10 cellular contexts compared by ENCODE assay signal in the genomic region with DNA sequence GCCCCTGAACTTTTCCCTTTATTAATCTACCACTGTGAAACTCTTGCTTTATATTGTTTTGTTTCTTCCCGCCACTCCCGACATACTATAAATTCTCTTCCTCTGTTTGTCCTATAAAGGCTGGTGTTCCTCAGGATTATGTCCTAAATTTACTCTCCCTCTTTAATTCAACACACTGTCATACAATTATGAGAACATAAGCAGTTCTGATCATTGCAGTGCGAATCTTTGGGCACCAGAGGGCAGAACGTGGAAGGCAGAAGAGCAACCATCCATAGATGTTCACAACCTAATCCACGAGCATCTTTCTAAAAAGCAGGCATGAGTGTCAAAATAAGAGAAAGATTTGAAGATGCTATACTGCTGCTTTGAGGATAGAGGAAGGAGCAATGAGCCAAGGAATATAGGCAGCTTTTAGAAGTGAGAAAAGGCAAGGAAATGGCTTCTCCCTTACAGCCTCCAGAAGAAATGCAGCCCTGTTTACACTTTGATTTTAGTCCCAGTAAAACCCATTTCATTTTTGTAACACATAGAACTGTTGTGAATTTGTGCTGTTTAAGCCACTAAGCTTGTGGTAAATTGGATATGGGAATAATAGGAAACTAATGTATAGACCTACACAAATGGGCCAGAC.
A peak's percentile ranks its signal among the peaks of the same experiment; 100 is the strongest.
DNase-seq lines count a peak whose midpoint lies in the region; ATAC-seq and TF ChIP-seq lines count a peak whose summit lies in the region.
"Had no signal": no experiment of that assay in that cellular context is flagged by ENCODE, and none has a peak within 500 bp of the region (broad histone marks: within the 10 kb centered on the region; RNA-seq: fewer than 3 reads in every experiment).

No MANE protein-coding gene starts in this region.

- ATAC-seq in DND-41 (ENCODE audit: insufficient read depth, low read depth) = peak; percentile 78
- ATAC-seq in GM21737 (IDR thresholded peaks at IDR 0.05; ENCODE audit: unreplicated experiment) = peak; percentile 74

- H3K79me2 ChIP-seq in DND-41 (ENCODE audit: insufficient read depth, low read length) (no peaks in the 10 kb centered on the region), Loucy (ENCODE audit: insufficient read depth, low read length) (no peaks in the 10 kb centered on the region)

- H3K9me3 ChIP-seq in DND-41 (ENCODE audit: insufficient read depth, low read length, severe bottlenecking) = no peaks in the 10 kb centered on the region
- no peaks in the 10 kb centered on the region for H3K9me3 ChIP-seq in Loucy (ENCODE audit: insufficient read depth, low read depth, low read length)

- no peak overlapping the region for H3K4me3 Mint-ChIP-seq in activated naive CD8-positive, alpha-beta T cell treated with anti-CD3 and anti-CD28 coated beads for 36 hours
- no peak overlapping the region for H3K4me3 Mint-ChIP-seq in T-helper 2 cell treated with Interferon-gamma antibody and Interleukin-4, amounts not matched to agents 5 μg/mL and 100 μg/mL, for 36 hours
- H3K4me3 Mint-ChIP-seq: memory B cell had no signal

- no peaks in the 10 kb centered on the region for H3K4me1 Mint-ChIP-seq in activated naive CD8-positive, alpha-beta T cell treated with anti-CD3 and anti-CD28 coated beads for 36 hours
- peaks cover 4% of the 10 kb centered on the region for H3K4me1 Mint-ChIP-seq in T-helper 2 cell treated with Interferon-gamma antibody and Interleukin-4, amounts not matched to agents 5 μg/mL and 100 μg/mL, for 36 hours (ENCODE audit: low read depth)
- H3K4me1 Mint-ChIP-seq: memory B cell had no signal

- H3K4me2 ChIP-seq in DND-41 (ENCODE audit: insufficient read depth, low read length) = no peak overlapping the region
- no peak overlapping the region for H3K4me2 ChIP-seq in Loucy (ENCODE audit: low read depth, low read length, poor library complexity, severe bottlenecking)

- in situ Hi-C loops in ACHN (cut with HindIII; ENCODE audit: low pct_ligation_motif_present, low pct_unique_long_range_greater_than_20kb, low sequenced_read_pairs) = no loop called here

- H3K9ac ChIP-seq in DND-41 (ENCODE audit: low read depth, low read length) (no peak overlapping the region), Loucy (ENCODE audit: low read depth, low read length, poor library complexity, severe bottlenecking) (no peak overlapping the region)

- peaks cover 10% of the 10 kb centered on the region for H3K36me3 Mint-ChIP-seq in activated naive CD8-positive, alpha-beta T cell treated with anti-CD3 and anti-CD28 coated beads for 36 hours
- H3K36me3 Mint-ChIP-seq in T-helper 2 cell treated with Interferon-gamma antibody and Interleukin-4, amounts not matched to agents 5 μg/mL and 100 μg/mL, for 36 hours (ENCODE audit: low read depth) = no peaks in the 10 kb centered on the region

- H3K9me2 ChIP-seq in Loucy (replicated peaks; ENCODE audit: low read depth, low read length) = no peaks in the 10 kb centered on the region

- no peaks in the 10 kb centered on the region for H4K20me1 ChIP-seq in DND-41 (ENCODE audit: insufficient read depth, low read length)
- H4K20me1 ChIP-seq in Loucy (ENCODE audit: insufficient read depth, low read length, poor library complexity, severe bottlenecking) = no peaks in the 10 kb centered on the region

- no peak overlapping the region for H2AFZ ChIP-seq in DND-41 (ENCODE audit: low read depth, low read length)
- no peak overlapping the region for H2AFZ ChIP-seq in Loucy (ENCODE audit: low read length)

- no peaks in the 10 kb centered on the region for H3K27me3 Mint-ChIP-seq in activated naive CD8-positive, alpha-beta T cell treated with anti-CD3 and anti-CD28 coated beads for 36 hours
- no peaks in the 10 kb centered on the region for H3K27me3 Mint-ChIP-seq in T-helper 2 cell treated with Interferon-gamma antibody and Interleukin-4, amounts not matched to agents 5 μg/mL and 100 μg/mL, for 36 hours (ENCODE audit: low read depth)
- H3K27me3 Mint-ChIP-seq: memory B cell had no signal

- DNase-seq in ACHN (peak; percentile 45), DND-41 (peak; percentile 49), iris pigment epithelial cell (ENCODE audit: low read depth) (peak; percentile 53), superior temporal gyrus (ENCODE audit: extremely low spot score) (peak; percentile 32)
- peak; percentile 3 for DNase-seq in activated naive CD8-positive, alpha-beta T cell treated with anti-CD3 and anti-CD28 coated beads for 36 hours
- DNase-seq in T-helper 2 cell treated with Interferon-gamma antibody and Interleukin-4, amounts not matched to agents 5 μg/mL and 100 μg/mL, for 36 hours (ENCODE audit: low spot score) = no peak

- no peak overlapping the region for H3K27ac Mint-ChIP-seq in activated naive CD8-positive, alpha-beta T cell treated with anti-CD3 and anti-CD28 coated beads for 36 hours
- no peak overlapping the region for H3K27ac Mint-ChIP-seq in T-helper 2 cell treated with Interferon-gamma antibody and Interleukin-4, amounts not matched to agents 5 μg/mL and 100 μg/mL, for 36 hours
- H3K27ac Mint-ChIP-seq: memory B cell had no signal

- no peak overlapping the region for H3K27ac ChIP-seq in DND-41 (ENCODE audit: low read length)
- H3K27ac ChIP-seq: SK-N-MC had no signal

- H3K4me1 ChIP-seq in DND-41 (ENCODE audit: insufficient read depth, low read length) = no peaks in the 10 kb centered on the region
- H3K4me1 ChIP-seq in Loucy (ENCODE audit: insufficient read depth, low read length, poor library complexity, severe bottlenecking) = peaks cover 21% of the 10 kb centered on the region

- H3K4me3 ChIP-seq in DND-41 (ENCODE audit: low read depth in 1 of 2, low read length in 2 of 2) (no peak overlapping the region), Loucy (ENCODE audit: low read length, poor library complexity, severe bottlenecking) (no peak overlapping the region)
- H3K4me3 ChIP-seq: SK-N-MC had no signal

- peak; percentile 74 for TF ChIP-seq CTCF in DND-41 (IDR thresholded peaks at IDR 0.05; ENCODE audit: borderline replicate concordance, extremely low read depth, low read length, poor library complexity, severe bottlenecking)
- peak; percentile 96 for TF ChIP-seq CTCF in Loucy (conservative IDR thresholded peaks at IDR 0.05; ENCODE audit: low read length)

- no peaks in the 10 kb centered on the region for H3K9me3 Mint-ChIP-seq in activated naive CD8-positive, alpha-beta T cell treated with anti-CD3 and anti-CD28 coated beads for 36 hours
- H3K9me3 Mint-ChIP-seq in T-helper 2 cell treated with Interferon-gamma antibody and Interleukin-4, amounts not matched to agents 5 μg/mL and 100 μg/mL, for 36 hours = no peaks in the 10 kb centered on the region
- H3K9me3 Mint-ChIP-seq: memory B cell had no signal

- peaks cover 76% of the 10 kb centered on the region for H3K36me3 ChIP-seq in DND-41 (ENCODE audit: insufficient read depth, low read length)
- H3K36me3 ChIP-seq in Loucy (ENCODE audit: insufficient read depth, low read length) = peaks cover 42% of the 10 kb centered on the region; the same call in 1 of the 2 replicates

- no peaks in the 10 kb centered on the region for H3F3A ChIP-seq in Loucy (ENCODE audit: low read depth)

- H3K27me3 ChIP-seq in DND-41 (ENCODE audit: insufficient read depth, low read length, poor library complexity) = no peaks in the 10 kb centered on the region
- no peaks in the 10 kb centered on the region for H3K27me3 ChIP-seq in Loucy (ENCODE audit: insufficient read depth, low read length, poor library complexity, severe bottlenecking)
